Comparison of ENCODE assay signal across 1 cellular context in the genomic region with DNA sequence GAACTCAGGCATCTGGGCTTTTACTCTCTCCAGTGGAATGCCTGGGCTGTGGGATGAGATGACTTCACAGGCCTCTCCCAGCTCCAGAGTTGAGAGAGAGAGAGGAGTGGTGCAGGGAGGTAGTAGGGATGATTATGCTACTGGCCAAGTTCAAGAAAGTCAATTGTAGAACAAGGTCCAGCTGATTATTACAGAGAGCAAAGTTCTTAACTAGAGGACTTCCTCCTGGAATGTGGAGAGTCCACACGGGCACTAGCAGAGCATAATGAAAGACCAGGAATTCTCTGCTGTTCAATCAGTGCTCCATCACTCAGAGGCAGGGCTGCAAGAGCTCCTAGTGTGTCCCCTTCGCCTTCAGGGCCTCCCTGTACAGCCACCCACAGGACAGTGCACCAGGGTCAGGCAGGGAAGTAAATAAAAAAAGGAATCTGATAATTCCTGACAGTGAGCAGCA.
TF ChIP-seq lines count a peak whose summit lies in the region.

No MANE protein-coding gene starts in this region.

TF ChIP-seq in SK-N-SH, 30 proteins besides CTCF, POLR2A, EP300 and RAD21 (continued from another document):
- TF ChIP-seq RFX5 (IDR thresholded peaks at IDR 0.05; ENCODE audit: low read length) (no peak), ELF1 (IDR thresholded peaks at IDR 0.05) (no peak), TAF1 (IDR thresholded peaks at IDR 0.05; ENCODE audit: borderline replicate concordance, low read depth, low read length) (no peak), RXRA (IDR thresholded peaks at IDR 0.05; ENCODE audit: borderline replicate concordance, low read depth) (no peak), SMC3 (IDR thresholded peaks at IDR 0.05; ENCODE audit: low read depth, low read length) (no peak), FOXM1 (IDR thresholded peaks at IDR 0.05; ENCODE audit: low read depth) (no peak), FOSL2 (IDR thresholded peaks at IDR 0.05; ENCODE audit: borderline replicate concordance, low read depth) (0 out of 2 replicates have a peak, but pooled peaks have one; percentile 4), TEAD4 (IDR thresholded peaks at IDR 0.05; ENCODE audit: borderline replicate concordance, insufficient read depth) (0 out of 2 replicates have a peak, but pooled peaks have one; percentile 20)
- TF ChIP-seq, protein P1, sequence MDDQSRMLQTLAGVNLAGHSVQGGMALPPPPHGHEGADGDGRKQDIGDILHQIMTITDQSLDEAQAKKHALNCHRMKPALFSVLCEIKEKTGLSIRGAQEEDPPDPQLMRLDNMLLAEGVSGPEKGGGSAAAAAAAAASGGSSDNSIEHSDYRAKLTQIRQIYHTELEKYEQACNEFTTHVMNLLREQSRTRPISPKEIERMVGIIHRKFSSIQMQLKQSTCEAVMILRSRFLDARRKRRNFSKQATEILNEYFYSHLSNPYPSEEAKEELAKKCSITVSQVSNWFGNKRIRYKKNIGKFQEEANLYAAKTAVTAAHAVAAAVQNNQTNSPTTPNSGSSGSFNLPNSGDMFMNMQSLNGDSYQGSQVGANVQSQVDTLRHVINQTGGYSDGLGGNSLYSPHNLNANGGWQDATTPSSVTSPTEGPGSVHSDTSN (IDR thresholded peaks at IDR 0.05): no peak
TF ChIP-seq in SK-N-SH: peak in this region for 2.
